Comparison of ENCODE assay signal across 15 cellular contexts in genomic region chr1:231216515-231216914, GRCh38. TPM values are rescaled to one million over a fixed set of nuclear protein-coding genes. Genes with fewer than 3 reads are reported as not detected.
DNase-seq lines count a peak whose midpoint lies in the region; ATAC-seq and TF ChIP-seq lines count a peak whose summit lies in the region.
"Had no signal": no experiment of that assay in that cellular context is flagged by ENCODE, and none has a peak within 500 bp of the region (broad histone marks: within the 10 kb centered on the region; RNA-seq: fewer than 3 reads in every experiment).

No MANE protein-coding gene starts in this region.

- H3K79me2 ChIP-seq in GM23338 (replicated peaks; ENCODE audit: insufficient read depth) = no peaks in the 10 kb centered on the region

- H4K20me1 ChIP-seq in GM23338 (replicated peaks; ENCODE audit: insufficient read depth) = peaks cover 5% of the 10 kb centered on the region

- H3K27ac Mint-ChIP-seq in Caco-2 (ENCODE audit: unreplicated experiment) = peak overlapping the region; percentile 95
- no peak overlapping the region for H3K27ac Mint-ChIP-seq in GM23338
- H3K27ac Mint-ChIP-seq in activated naive CD4-positive, alpha-beta T cell treated with anti-CD3 and anti-CD28 coated beads for 36 hours = no peak overlapping the region

- no peak overlapping the region for H2AFZ ChIP-seq in GM23338

- DNase-seq in Caco-2 (no peak), GM23338 (ENCODE audit: low spot score) (peak; percentile 30), Peyer's patch (peak in 2 of 3 donors; percentile 62 to 66), mucosa of descending colon (peak in 2 of 3 donors; percentile 63 to 72), GDM1 (lab: John Stamatoyannopoulos, UW) (no peak), iPS-NIHi7 (ENCODE audit: extremely low spot score) (no peak)
- DNase-seq in activated naive CD4-positive, alpha-beta T cell treated with anti-CD3 and anti-CD28 coated beads for 36 hours = no peak
- DNase-seq: activated CD4-positive, CD25-positive, alpha-beta regulatory T cell; HCEC 1CT; naive thymus-derived CD4-positive, alpha-beta T cell; NCI-H774 had no signal

- no peak for TF ChIP-seq POLR2A in Peyer's patch (IDR thresholded peaks at IDR 0.05)

- H3K9me3 Mint-ChIP-seq in Caco-2 (ENCODE audit: unreplicated experiment) = no peaks in the 10 kb centered on the region
- no peaks in the 10 kb centered on the region for H3K9me3 Mint-ChIP-seq in GM23338
- no peaks in the 10 kb centered on the region for H3K9me3 Mint-ChIP-seq in activated naive CD4-positive, alpha-beta T cell treated with anti-CD3 and anti-CD28 coated beads for 36 hours
- H3K9me3 Mint-ChIP-seq: naive thymus-derived CD4-positive, alpha-beta T cell had no signal

- CTCF ChIA-PET in Caco-2 (lab: Charles Lee) = no interaction called here
- CTCF ChIA-PET in activated naive CD4-positive, alpha-beta T cell treated with anti-CD3 and anti-CD28 coated beads for 36 hours (lab: Charles Lee) = interaction anchor here (1.3 kb wide), 1 partner anchor 16 kb away, joined by 3 read pairs; no protein-coding TSS in a partner anchor

- H3K36me3 ChIP-seq in Caco-2 (ENCODE audit: control insufficient read depth, insufficient read depth, low read length) = no peaks in the 10 kb centered on the region
- no peaks in the 10 kb centered on the region for H3K36me3 ChIP-seq in GM23338 (ENCODE audit: insufficient read depth)
- no peaks in the 10 kb centered on the region for H3K36me3 ChIP-seq in Peyer's patch
- H3K36me3 ChIP-seq in mucosa of descending colon (ENCODE audit: low read depth) = no peaks in the 10 kb centered on the region

- no peaks in the 10 kb centered on the region for H3K9me2 ChIP-seq in GM23338 (ENCODE audit: insufficient read depth)

- no peak overlapping the region for H3K4me3 ChIP-seq in Caco-2 (ENCODE audit: low read depth, low read length)
- H3K4me3 ChIP-seq in GM23338 = no peak overlapping the region
- no peak overlapping the region for H3K4me3 ChIP-seq in Peyer's patch
- no peak overlapping the region for H3K4me3 ChIP-seq in mucosa of descending colon
- H3K4me3 ChIP-seq: SK-N-MC had no signal

- H3K36me3 Mint-ChIP-seq in Caco-2 (ENCODE audit: insufficient read depth, unreplicated experiment) (peaks cover 22% of the 10 kb centered on the region), GM23338 (ENCODE audit: low read depth) (no peaks in the 10 kb centered on the region)
- no peaks in the 10 kb centered on the region for H3K36me3 Mint-ChIP-seq in activated naive CD4-positive, alpha-beta T cell treated with anti-CD3 and anti-CD28 coated beads for 36 hours (ENCODE audit: low read depth)
- H3K36me3 Mint-ChIP-seq: naive thymus-derived CD4-positive, alpha-beta T cell had no signal

- ATAC-seq in GM23338 (peak; percentile 49), mucosa of descending colon (peak; percentile 90)
- ATAC-seq: naive thymus-derived CD4-positive, alpha-beta T cell; sciatic nerve had no signal

- POLR2A ChIA-PET in Caco-2 (lab: Charles Lee) = no interaction called here

- TF ChIP-seq CTCF in Caco-2 (IDR thresholded peaks at IDR 0.05; ENCODE audit: insufficient read depth in 1 of 2, low read depth in 1 of 2, low read length in 1 of 2, severe bottlenecking in 1 of 2, unreplicated experiment in 1 of 2) (no peak), GM23338 (conservative IDR thresholded peaks at IDR 0.05; ENCODE audit: low read depth in 2 of 2) (no peak), Peyer's patch (IDR thresholded peaks at IDR 0.05) (no peak), mucosa of descending colon (IDR thresholded peaks at IDR 0.05) (no peak)

- peaks cover 81% of the 10 kb centered on the region for H3K4me1 ChIP-seq in Caco-2
- H3K4me1 ChIP-seq in GM23338 (ENCODE audit: insufficient read depth) = peaks cover 4% of the 10 kb centered on the region; the same call in 1 of the 2 replicates
- peaks cover 0 to 5% (median 0%) of the 10 kb centered on the region in 4 donors for H3K4me1 ChIP-seq in Peyer's patch
- H3K4me1 ChIP-seq in mucosa of descending colon (ENCODE audit: low read depth) = peaks cover 11% of the 10 kb centered on the region

- no peak overlapping the region for H3K4me3 Mint-ChIP-seq in Caco-2 (ENCODE audit: unreplicated experiment)
- H3K4me3 Mint-ChIP-seq in GM23338 = no peak overlapping the region
- H3K4me3 Mint-ChIP-seq in activated naive CD4-positive, alpha-beta T cell treated with anti-CD3 and anti-CD28 coated beads for 36 hours = no peak overlapping the region

- H3K27me3 ChIP-seq in Caco-2 (replicated peaks; ENCODE audit: control insufficient read depth, insufficient read depth, low read length) = no peaks in the 10 kb centered on the region
- peaks cover 70% of the 10 kb centered on the region for H3K27me3 ChIP-seq in GM23338 (ENCODE audit: insufficient read depth)
- H3K27me3 ChIP-seq in Peyer's patch = no peaks in the 10 kb centered on the region

- no peaks in the 10 kb centered on the region for H3K27me3 Mint-ChIP-seq in Caco-2 (ENCODE audit: insufficient read depth, unreplicated experiment)
- peaks cover 71% of the 10 kb centered on the region for H3K27me3 Mint-ChIP-seq in GM23338 (ENCODE audit: insufficient read depth, low read depth, poor library complexity)
- no peaks in the 10 kb centered on the region for H3K27me3 Mint-ChIP-seq in activated naive CD4-positive, alpha-beta T cell treated with anti-CD3 and anti-CD28 coated beads for 36 hours (ENCODE audit: low read depth)

- intact Hi-C loops in Caco-2 (cut with micrococcal nuclease; ENCODE audit: unreplicated experiment) (loop anchor here (10.0 kb wide), 1 partner anchor 352 kb away; the partner anchor contains the start of gene C1orf198), mucosa of descending colon (cut with DNase I, micrococcal nuclease) (no loop called here)
- intact Hi-C loops in activated naive CD4-positive, alpha-beta T cell treated with anti-CD3 and anti-CD28 coated beads for 36 hours (cut with micrococcal nuclease) = loop anchor here (10.0 kb wide), 1 partner anchor 182 kb away; no protein-coding TSS in a partner anchor

- no peaks in the 10 kb centered on the region for H3F3A ChIP-seq in GM23338 (replicated peaks; ENCODE audit: low read depth)

- H3K4me1 Mint-ChIP-seq in Caco-2 (ENCODE audit: low read depth, unreplicated experiment) (peaks cover 61% of the 10 kb centered on the region), GM23338 (peaks cover 18% of the 10 kb centered on the region)
- peaks cover 2% of the 10 kb centered on the region for H3K4me1 Mint-ChIP-seq in activated naive CD4-positive, alpha-beta T cell treated with anti-CD3 and anti-CD28 coated beads for 36 hours (ENCODE audit: low read depth)

- no TSS peak for BruUV-seq in Caco-2 (replicated peaks; lab: Mats Ljungman, UMichigan)

- H3K27ac ChIP-seq in GM23338 (ENCODE audit: low read depth) (no peak overlapping the region), Peyer's patch (no peak overlapping the region)
- H3K27ac ChIP-seq: SK-N-MC had no signal

- H3K9me3 ChIP-seq in Caco-2 = no peaks in the 10 kb centered on the region
- no peaks in the 10 kb centered on the region for H3K9me3 ChIP-seq in Peyer's patch
- no peaks in the 10 kb centered on the region for H3K9me3 ChIP-seq in mucosa of descending colon

- no peak overlapping the region for H3K4me2 ChIP-seq in GM23338

TF ChIP-seq in GM23338, 12 proteins besides CTCF, POLR2A, EP300 and RAD21:
- no peak for TF ChIP-seq ETS1 (IDR thresholded peaks at IDR 0.05)
TF ChIP-seq in GM23338: peak in this region for 0.

RNA-seq across cellular contexts. Expression of gene GNPAT, which starts 24.5 kb away (rescaled TPM):
- total RNA-seq in Caco-2 (2022) = 64.4 and 72.8 TPM in 2 replicates
- total RNA-seq in GM23338 (2014; rRNA removed; shearing (Covaris generic)) = 45.4 and 46.2 TPM in 2 replicates
- 28.8 and 32.8 TPM in 2 replicates for polyA plus RNA-seq in GM23338 (2016; fragmentation: Nextera tagmentation; extraction: Ambion mirVana)
- total RNA-seq in Peyer's patch = 10 to 100 TPM; 31.0 to 61.9 (median 45.6) TPM
- 10 to 100 TPM; 31.7 to 45.8 (median 32.7) TPM for total RNA-seq in mucosa of descending colon
- 10 to 100 TPM; 60.4 to 62.0 TPM for total RNA-seq in activated naive CD4-positive, alpha-beta T cell treated with anti-CD3 and anti-CD28 coated beads for 36 hours

RNA-seq across cellular contexts. Expression of gene TRIM67, which starts 54.7 kb away (rescaled TPM):
- total RNA-seq in Caco-2 (2022) (0.54 and 0.58 TPM in 2 replicates), Peyer's patch (under 1 TPM in 1 of 4 donors, not detected in 3; 0.13 TPM), mucosa of descending colon (under 1 TPM in 2 of 3 donors, not detected in 1; 0.05 to 0.22 TPM)
- 0.03 TPM in 1 of 2 replicates, not detected in the other for total RNA-seq in GM23338 (2014; rRNA removed; shearing (Covaris generic))
- polyA plus RNA-seq in GM23338 (2016; fragmentation: Nextera tagmentation; extraction: Ambion mirVana) = not detected in 2 replicates
- not detected for total RNA-seq in activated naive CD4-positive, alpha-beta T cell treated with anti-CD3 and anti-CD28 coated beads for 36 hours
- total RNA-seq: dermis microvascular lymphatic vessel endothelial cell, fibroblast of villous mesenchyme had no signal
- polyA plus RNA-seq: naive thymus-derived CD4-positive, alpha-beta T cell had no signal

Comparison
In these comparisons a context has a peak if more than half of its experiments do, and no peak if none do; other contexts are left out.
1. DNase-seq: peak in GM23338 (single experiment), Peyer's patch (2 of 3) and mucosa of descending colon (2 of 3); none in Caco-2 (0 of 2), activated naive CD4-positive, alpha-beta T cell treated with anti-CD3 and anti-CD28 coated beads for 36 hours (single experiment), GDM1 (single experiment) and iPS-NIHi7 (single experiment).
2. intact Hi-C loops: an anchor here in Caco-2 (10.0 kb wide) and activated naive CD4-positive, alpha-beta T cell treated with anti-CD3 and anti-CD28 coated beads for 36 hours (10.0 kb wide); none called in mucosa of descending colon.